In genomic region chr7:104903044-104903443, GRCh38 we compare ENCODE assay signal across 15 cellular contexts.
"Had no signal": no experiment of that assay in that cellular context is flagged by ENCODE, and none has a peak within 500 bp of the region (broad histone marks: within the 10 kb centered on the region; RNA-seq: fewer than 3 reads in every experiment).

No MANE protein-coding gene starts in this region.

- H2AFZ ChIP-seq: hepatocyte, parathyroid adenoma had no signal

- H3K27me3 ChIP-seq: body of pancreas, hepatocyte, thyroid gland had no signal

- H3K4me3 ChIP-seq: body of pancreas, hepatocyte, thyroid gland had no signal

- H3K9me3 ChIP-seq: body of pancreas, neutrophil, thyroid gland had no signal

- H3K79me2 ChIP-seq: hepatocyte, parathyroid adenoma had no signal

- H3K27ac ChIP-seq: body of pancreas, hepatocyte, neutrophil, parathyroid adenoma, thyroid gland, WERI-Rb-1 had no signal

- H3K9ac ChIP-seq: parathyroid adenoma had no signal

- H3K4me2 ChIP-seq: hepatocyte had no signal

- H3K4me1 ChIP-seq: body of pancreas, parathyroid adenoma had no signal

- H3K36me3 ChIP-seq: neutrophil, thyroid gland, WERI-Rb-1 had no signal

- DNase-seq: activated CD4-positive, alpha-beta memory T cell treated with anti-CD3 and anti-CD28 coated beads for 36 hours; activated CD8-positive, alpha-beta memory T cell treated with anti-CD3 and anti-CD28 coated beads, Interleukin-2, amount 10 ng/mL, durations not matched to agents 7 days and 5 days; activated naive CD4-positive, alpha-beta T cell treated with anti-CD3 and anti-CD28 coated beads, Interleukin-2, amount 50 U/mL, for 16 hours; activated T-cell treated with anti-CD3 and anti-CD28 coated beads, Interleukin-2, amount 50 U/mL, for 1 hour; amniotic stem cell; body of pancreas; cortex of kidney; effector CD4-positive, alpha-beta T cell; mesenchymal stem cell; naive thymus-derived CD8-positive, alpha-beta T cell; thyroid gland; WERI-Rb-1 had no signal
